In genomic region chr2:35356332-35356731, GRCh38 we compare ENCODE assay signal across 8 cellular contexts.
"Had no signal": no experiment of that assay in that cellular context is flagged by ENCODE, and none has a peak within 500 bp of the region (broad histone marks: within the 10 kb centered on the region; RNA-seq: fewer than 3 reads in every experiment).

No MANE protein-coding gene starts in this region.

- H3K9me3 ChIP-seq: HAP-1 had no signal

- DNase-seq: H7, HFFc6, KBM-7 had no signal

- H3K4me1 ChIP-seq: HAP-1 had no signal

- H2AFZ ChIP-seq: GM23338 had no signal

- H3K4me1 Mint-ChIP-seq: GM23338, IgD-negative memory B cell had no signal

- H3K36me3 ChIP-seq: HAP-1 had no signal

- H3K4me2 ChIP-seq: GM23338 had no signal

- H3K4me3 ChIP-seq: GM23338, HAP-1 had no signal

- H3K27me3 Mint-ChIP-seq: IgD-negative memory B cell had no signal

- H3K27ac Mint-ChIP-seq: GM23338, HFFc6, IgD-negative memory B cell had no signal

- H3K36me3 Mint-ChIP-seq: IgD-negative memory B cell had no signal

- H3K4me3 Mint-ChIP-seq: GM23338, HFFc6, IgD-negative memory B cell had no signal

- ATAC-seq: GM23338, HCT116, HepG2 had no signal

- FAIRE-seq: HepG2 had no signal
